Comparison of ENCODE assay signal across 1 cellular context in the genomic region with DNA sequence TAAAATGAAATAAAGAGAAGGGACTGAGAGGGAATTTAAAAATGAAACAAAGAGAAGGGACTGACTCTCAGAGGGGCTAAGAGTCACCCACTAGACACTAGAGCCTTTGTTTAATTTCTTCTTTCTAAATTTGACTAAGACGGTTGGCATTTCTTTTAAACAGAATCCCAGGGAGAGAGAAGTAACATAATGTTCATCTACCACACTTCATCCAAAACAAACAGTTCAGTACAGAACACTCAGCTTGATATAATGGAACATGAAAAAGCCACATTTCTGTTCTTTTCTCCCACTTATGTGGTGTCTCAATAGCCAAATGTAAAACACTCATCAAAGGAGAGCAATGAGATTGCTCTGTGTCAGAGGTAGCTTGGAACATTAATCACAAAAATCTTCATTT.
TF ChIP-seq lines count a peak whose summit lies in the region.

No MANE protein-coding gene starts in this region.

TF ChIP-seq in GM12878, 131 proteins besides CTCF, POLR2A, EP300 and RAD21 (continued from another document):
- TF ChIP-seq, protein P1, sequence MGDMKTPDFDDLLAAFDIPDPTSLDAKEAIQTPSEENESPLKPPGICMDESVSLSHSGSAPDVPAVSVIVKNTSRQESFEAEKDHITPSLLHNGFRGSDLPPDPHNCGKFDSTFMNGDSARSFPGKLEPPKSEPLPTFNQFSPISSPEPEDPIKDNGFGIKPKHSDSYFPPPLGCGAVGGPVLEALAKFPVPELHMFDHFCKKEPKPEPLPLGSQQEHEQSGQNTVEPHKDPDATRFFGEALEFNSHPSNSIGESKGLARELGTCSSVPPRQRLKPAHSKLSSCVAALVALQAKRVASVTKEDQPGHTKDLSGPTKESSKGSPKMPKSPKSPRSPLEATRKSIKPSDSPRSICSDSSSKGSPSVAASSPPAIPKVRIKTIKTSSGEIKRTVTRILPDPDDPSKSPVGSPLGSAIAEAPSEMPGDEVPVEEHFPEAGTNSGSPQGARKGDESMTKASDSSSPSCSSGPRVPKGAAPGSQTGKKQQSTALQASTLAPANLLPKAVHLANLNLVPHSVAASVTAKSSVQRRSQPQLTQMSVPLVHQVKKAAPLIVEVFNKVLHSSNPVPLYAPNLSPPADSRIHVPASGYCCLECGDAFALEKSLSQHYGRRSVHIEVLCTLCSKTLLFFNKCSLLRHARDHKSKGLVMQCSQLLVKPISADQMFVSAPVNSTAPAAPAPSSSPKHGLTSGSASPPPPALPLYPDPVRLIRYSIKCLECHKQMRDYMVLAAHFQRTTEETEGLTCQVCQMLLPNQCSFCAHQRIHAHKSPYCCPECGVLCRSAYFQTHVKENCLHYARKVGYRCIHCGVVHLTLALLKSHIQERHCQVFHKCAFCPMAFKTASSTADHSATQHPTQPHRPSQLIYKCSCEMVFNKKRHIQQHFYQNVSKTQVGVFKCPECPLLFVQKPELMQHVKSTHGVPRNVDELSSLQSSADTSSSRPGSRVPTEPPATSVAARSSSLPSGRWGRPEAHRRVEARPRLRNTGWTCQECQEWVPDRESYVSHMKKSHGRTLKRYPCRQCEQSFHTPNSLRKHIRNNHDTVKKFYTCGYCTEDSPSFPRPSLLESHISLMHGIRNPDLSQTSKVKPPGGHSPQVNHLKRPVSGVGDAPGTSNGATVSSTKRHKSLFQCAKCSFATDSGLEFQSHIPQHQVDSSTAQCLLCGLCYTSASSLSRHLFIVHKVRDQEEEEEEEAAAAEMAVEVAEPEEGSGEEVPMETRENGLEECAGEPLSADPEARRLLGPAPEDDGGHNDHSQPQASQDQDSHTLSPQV (IDR thresholded peaks at IDR 0.05): no peak
- TF ChIP-seq, protein P2, sequence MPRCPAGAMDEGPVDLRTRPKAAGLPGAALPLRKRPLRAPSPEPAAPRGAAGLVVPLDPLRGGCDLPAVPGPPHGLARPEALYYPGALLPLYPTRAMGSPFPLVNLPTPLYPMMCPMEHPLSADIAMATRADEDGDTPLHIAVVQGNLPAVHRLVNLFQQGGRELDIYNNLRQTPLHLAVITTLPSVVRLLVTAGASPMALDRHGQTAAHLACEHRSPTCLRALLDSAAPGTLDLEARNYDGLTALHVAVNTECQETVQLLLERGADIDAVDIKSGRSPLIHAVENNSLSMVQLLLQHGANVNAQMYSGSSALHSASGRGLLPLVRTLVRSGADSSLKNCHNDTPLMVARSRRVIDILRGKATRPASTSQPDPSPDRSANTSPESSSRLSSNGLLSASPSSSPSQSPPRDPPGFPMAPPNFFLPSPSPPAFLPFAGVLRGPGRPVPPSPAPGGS (IDR thresholded peaks at IDR 0.05; ENCODE audit: borderline replicate concordance, insufficient read depth, low read depth, low read length, poor library complexity, severe bottlenecking): no peak
- no peak for TF ChIP-seq SREBF1 (IDR thresholded peaks at IDR 0.05; ENCODE audit: low read length)
- TF ChIP-seq NFYA (IDR thresholded peaks at IDR 0.05; ENCODE audit: borderline replicate concordance, low read depth, low read length): no peak
- TF ChIP-seq KLF5 (IDR thresholded peaks at IDR 0.05; ENCODE audit: partially characterized antibody): no peak
- TF ChIP-seq ZNF622 (IDR thresholded peaks at IDR 0.05): no peak
- TF ChIP-seq SREBF2 (IDR thresholded peaks at IDR 0.05; ENCODE audit: low read length): no peak
- no peak for TF ChIP-seq ZNF384 (IDR thresholded peaks at IDR 0.05; ENCODE audit: borderline replicate concordance, low read depth, low read length)
- TF ChIP-seq NBN (IDR thresholded peaks at IDR 0.05): no peak
- TF ChIP-seq KAT2A (conservative IDR thresholded peaks at IDR 0.05; ENCODE audit: control insufficient read depth, low read depth, low read length): no peak
- TF ChIP-seq TBL1XR1 (IDR thresholded peaks at IDR 0.05; ENCODE audit: low read depth, low read length): no peak
- TF ChIP-seq BACH1 (IDR thresholded peaks at IDR 0.05; ENCODE audit: borderline replicate concordance): no peak
- no peak for TF ChIP-seq NFIC (IDR thresholded peaks at IDR 0.05; ENCODE audit: low read depth, low read length)
